Comparison of ENCODE assay signal across 26 cellular contexts in genomic region chr3:44835684-44836083, GRCh38. TPM values are rescaled to one million over a fixed set of nuclear protein-coding genes. Genes with fewer than 3 reads are reported as not detected.
DNase-seq lines count a peak whose midpoint lies in the region; ATAC-seq, FAIRE-seq and TF ChIP-seq lines count a peak whose summit lies in the region.
"Had no signal": no experiment of that assay in that cellular context is flagged by ENCODE, and none has a peak within 500 bp of the region (broad histone marks: within the 10 kb centered on the region; RNA-seq: fewer than 3 reads in every experiment).

No MANE protein-coding gene starts in this region.

- H3K9me2 ChIP-seq in Karpas-422 (replicated peaks; ENCODE audit: insufficient read depth, low read length): no peaks in the 10 kb centered on the region

- DNase-seq in Karpas-422 (peak; percentile 10), K562 (ENCODE audit: extremely low read depth in 1 of 4, low spot score in 3 of 4) (no peak), occipital lobe (lab: John Stamatoyannopoulos, UW) (no peak)
- DNase-seq: 8988T; ACHN; BE2C; C1 segment of cervical spinal cord; CD4-positive, alpha-beta memory T cell; CD4-positive, CD25-positive, alpha-beta regulatory T cell; CD8-positive, alpha-beta memory T cell; COR-L47; DMS 273 treated with DMSO at 0.1 percent for 48 hours; DMS153; DMS53; DMS79; DND-41; EL; GDM1 had no signal

- no peak for TF ChIP-seq RAD21 in K562 (CRISPR knock-in tag; conservative IDR thresholded peaks at IDR 0.05 in 1 of 2, IDR thresholded peaks at IDR 0.05 in 1 of 2)

- in situ Hi-C loops in K562 (cut with MboI): no loop called here

- H3K4me3 ChIP-seq in HEK293 (ENCODE audit: low read depth, low read length) (no peak overlapping the region), Karpas-422 (ENCODE audit: low read length) (no peak overlapping the region), K562 (no peak overlapping the region)
- H3K4me3 ChIP-seq: BLaER1 had no signal

- TF ChIP-seq CTCF in HEK293 (tag by site-specific recombination; IDR thresholded peaks at IDR 0.05) (no peak), K562 (IDR thresholded peaks at IDR 0.05 in 2 of 3, conservative IDR thresholded peaks at IDR 0.05 in 1 of 3; ENCODE audit: insufficient read depth in 2 of 3, low read depth in 1 of 3, low read length in 3 of 3) (no peak)

- H4K20me1 ChIP-seq in Karpas-422 (ENCODE audit: insufficient read depth, low read depth, low read length) (no peaks in the 10 kb centered on the region), K562 (replicated peaks; ENCODE audit: control insufficient read depth, insufficient read depth, low read length) (no peaks in the 10 kb centered on the region)
- H4K20me1 ChIP-seq: BLaER1 had no signal

- H3K4me1 ChIP-seq in HEK293 (ENCODE audit: control insufficient read depth, insufficient read depth, low read length): no peaks in the 10 kb centered on the region
- no peaks in the 10 kb centered on the region for H3K4me1 ChIP-seq in Karpas-422 (ENCODE audit: low read length)
- no peaks in the 10 kb centered on the region for H3K4me1 ChIP-seq in K562 (replicated peaks in 1 of 2; ENCODE audit: control insufficient read depth in 2 of 2, insufficient read depth in 2 of 2, low read length in 2 of 2)
- H3K4me1 ChIP-seq: BE2C, BLaER1 had no signal

- no peak for TF ChIP-seq EP300 in K562 (IDR thresholded peaks at IDR 0.05; ENCODE audit: low read length)

- no peaks in the 10 kb centered on the region for H3K9me3 ChIP-seq in HEK293 (ENCODE audit: control insufficient read depth, insufficient read depth, low read depth, low read length)
- peaks cover 14% of the 10 kb centered on the region for H3K9me3 ChIP-seq in Karpas-422 (ENCODE audit: low read length)
- peaks cover 4% of the 10 kb centered on the region for H3K9me3 ChIP-seq in K562 (replicated peaks; ENCODE audit: control insufficient read depth, insufficient read depth, low read depth, low read length)
- H3K9me3 ChIP-seq: BE2C had no signal

- intact Hi-C loops in K562 (cut with micrococcal nuclease): no loop called here

- H3K36me3 ChIP-seq in HEK293 (ENCODE audit: control insufficient read depth in 2 of 2, insufficient read depth in 1 of 2, low read length in 2 of 2): peaks cover 11 to 81% of the 10 kb centered on the region in 2 experiments; a peak in 2 of 3 replicates
- peaks cover 70% of the 10 kb centered on the region for H3K36me3 ChIP-seq in Karpas-422 (ENCODE audit: insufficient read depth, low read length)
- H3K36me3 ChIP-seq in K562 (ENCODE audit: control insufficient read depth, insufficient read depth, low read length): peaks cover 80% of the 10 kb centered on the region

- 98% methylated on average over 3 of the region's 3 CpGs for WGBS in K562 (ENCODE audit: insufficient coverage, low coverage, missing lambda C conversion rate)

- no peak overlapping the region for H3K4me2 ChIP-seq in Karpas-422 (ENCODE audit: low read depth, low read length, poor library complexity, severe bottlenecking)
- H3K4me2 ChIP-seq in K562 (ENCODE audit: insufficient read depth, low read length): no peak overlapping the region
- H3K4me2 ChIP-seq: BLaER1 had no signal

- FAIRE-seq in K562 (lab: Jason Lieb, UNC): no peak
- FAIRE-seq: A204.1, GM12891, GM19239 had no signal

- ATAC-seq in K562: no peak
- no peak for ATAC-seq in GM21447 (IDR thresholded peaks at IDR 0.05; ENCODE audit: unreplicated experiment)
- ATAC-seq in GM19452 (IDR thresholded peaks at IDR 0.05; ENCODE audit: unreplicated experiment): no peak

- POLR2A ChIA-PET in HEK293 (lab: Yijun Ruan, JAX) (no interaction called here), K562 (lab: Yijun Ruan, JAX) (interaction anchor here (0.6 kb wide), 1 partner anchor 369 kb away, joined by 3 read pairs; no protein-coding TSS in a partner anchor)

- no TSS peak for BruUV-seq in K562 (replicated peaks; lab: Mats Ljungman, UMichigan)

- H3K9ac ChIP-seq in Karpas-422 (ENCODE audit: low read length) (no peak overlapping the region), K562 (ENCODE audit: insufficient read depth in 1 of 2, low read depth in 2 of 2, low read length in 2 of 2) (no peak overlapping the region)
- H3K9ac ChIP-seq: BLaER1 had no signal

- H3K27me3 ChIP-seq in Karpas-422 (ENCODE audit: low read length): no peaks in the 10 kb centered on the region
- no peaks in the 10 kb centered on the region for H3K27me3 ChIP-seq in K562 (ENCODE audit: control insufficient read depth in 2 of 2, insufficient read depth in 2 of 2, low read length in 2 of 2)
- H3K27me3 ChIP-seq: BE2C, BLaER1 had no signal

- CTCF ChIA-PET in HEK293 (lab: Yijun Ruan, JAX) (no interaction called here), K562 (lab: Yijun Ruan, JAX; ENCODE audit: low intra/inter-chr PET ratio) (no interaction called here)

- no peaks in the 10 kb centered on the region for H3K79me2 ChIP-seq in Karpas-422 (ENCODE audit: low read length)
- no peaks in the 10 kb centered on the region for H3K79me2 ChIP-seq in K562 (ENCODE audit: control insufficient read depth, insufficient read depth, low read length)

- no peaks in the 10 kb centered on the region for H3K9me1 ChIP-seq in K562 (ENCODE audit: control insufficient read depth, insufficient read depth, low read length)

- H2AFZ ChIP-seq in Karpas-422 (ENCODE audit: low read length) (no peak overlapping the region), K562 (ENCODE audit: low read depth, low read length) (no peak overlapping the region)

- TF ChIP-seq POLR2A in K562 (conservative IDR thresholded peaks at IDR 0.05): no peak

- H3K27ac ChIP-seq in HEK293 (ENCODE audit: extremely low read depth, low read depth, low read length) (no peak overlapping the region), Karpas-422 (ENCODE audit: low read length) (no peak overlapping the region), K562 (ENCODE audit: extremely low read depth, low read depth, low read length) (no peak overlapping the region)
- H3K27ac ChIP-seq: BLaER1 had no signal

TF ChIP-seq in K562, 482 proteins besides CTCF, POLR2A, EP300 and RAD21:
- TF ChIP-seq ATF3 (IDR thresholded peaks at IDR 0.05) (peak; percentile 23; the same call in 1 of the 2 replicates), ATF3 (CRISPR knock-in tag; conservative IDR thresholded peaks at IDR 0.05) (no peak), TAF9B (IDR thresholded peaks at IDR 0.05; ENCODE audit: partially characterized antibody) (no peak)

RNA-seq across cellular contexts. Expression of gene TMEM42, which starts 26.0 kb away (rescaled TPM):
- 19.2 and 42.1 TPM in 2 replicates for total RNA-seq in Karpas-422 (2014; rRNA removed; shearing (Covaris generic); ENCODE audit: low replicate concordance)
- 9.2 and 12.6 TPM in 2 replicates for total RNA-seq in K562 (2011; cell fraction: chromatin; rRNA removed; ENCODE audit: low replicate concordance)
- 5.0 and 5.7 TPM in 2 replicates for total RNA-seq in K562 (2011; cell fraction: nucleolus; rRNA removed)
- 8.9 and 9.6 TPM in 2 replicates for total RNA-seq in K562 (2011; cell fraction: nucleoplasm; rRNA removed)
- total RNA-seq in K562 (2014; rRNA removed) (0.65 and 0.86 TPM in 2 replicates), K562 (2014; rRNA removed; fragmentation: Illumina TruSeq; extraction: Trizol) (0.93 and 1.1 TPM in 2 replicates), K562 (2015; rRNA removed; fragmentation: Illumina TruSeq; extraction: Trizol) (0.87 and 1.1 TPM in 2 replicates), K562 (2021) (1.6 TPM in 2 replicates), occipital lobe (6.9 TPM)
- polyA plus RNA-seq in K562 (2011; rRNA removed) (1.6 and 2.2 TPM in 2 replicates), K562 (2014; fragmentation: Illumina TruSeq; extraction: Trizol) (0.86 and 0.89 TPM in 2 replicates), K562 (2014; fragmentation: Nextera tagmentation; extraction: Ambion mirVana) (under 1 TPM; 0.53 to 0.98 TPM), K562 (2014; rRNA removed) (0.90 and 0.96 TPM in 2 replicates)
- polyA plus RNA-seq in K562 (2011; cell fraction: cytosol; rRNA removed): 0.97 and 1.1 TPM in 2 replicates
- 6.8 and 8.7 TPM in 2 replicates for polyA plus RNA-seq in K562 (2011; cell fraction: nucleus; rRNA removed)
- polyA plus RNA-seq in K562 (2012): 0.60 and 0.83 TPM in 2 replicates
- polyA minus RNA-seq in K562 (2011; rRNA and poly(A)+ RNA removed): 1.1 and 2.0 TPM in 2 replicates
- 2.3 and 4.6 TPM in 2 replicates for polyA minus RNA-seq in K562 (2011; cell fraction: cytosol; rRNA and poly(A)+ RNA removed)
- 3.4 and 4.7 TPM in 2 replicates for polyA minus RNA-seq in K562 (2011; cell fraction: nucleus; rRNA and poly(A)+ RNA removed)

RNA-seq across cellular contexts. Expression of gene TGM4, which starts 38.7 kb away (rescaled TPM):
- total RNA-seq in Karpas-422 (2014; rRNA removed; shearing (Covaris generic); ENCODE audit: low replicate concordance): not detected in 2 replicates
- total RNA-seq in K562 (2011; cell fraction: chromatin; rRNA removed; ENCODE audit: low replicate concordance): not detected in 2 replicates
- not detected in 2 replicates for total RNA-seq in K562 (2011; cell fraction: nucleolus; rRNA removed)
- not detected in 2 replicates for total RNA-seq in K562 (2011; cell fraction: nucleoplasm; rRNA removed)
- not detected in 2 replicates for total RNA-seq in K562 (2014; rRNA removed)
- not detected in 2 replicates for total RNA-seq in K562 (2014; rRNA removed; fragmentation: Illumina TruSeq; extraction: Trizol)
- total RNA-seq in K562 (2015; rRNA removed; fragmentation: Illumina TruSeq; extraction: Trizol): not detected in 2 replicates
- not detected in 2 replicates for total RNA-seq in K562 (2021)
- polyA plus RNA-seq in K562 (2011; rRNA removed): not detected in 2 replicates
- not detected in 2 replicates for polyA plus RNA-seq in K562 (2011; cell fraction: cytosol; rRNA removed)
- not detected in 2 replicates for polyA plus RNA-seq in K562 (2011; cell fraction: nucleus; rRNA removed)
- 0.03 TPM in 1 of 2 replicates, not detected in the other for polyA plus RNA-seq in K562 (2012)
- polyA plus RNA-seq in K562 (2014; fragmentation: Illumina TruSeq; extraction: Trizol): not detected in 2 replicates
- not detected for polyA plus RNA-seq in K562 (2014; fragmentation: Nextera tagmentation; extraction: Ambion mirVana)
- polyA plus RNA-seq in K562 (2014; rRNA removed): not detected in 2 replicates
- polyA minus RNA-seq in K562 (2011; rRNA and poly(A)+ RNA removed): not detected in 2 replicates
- polyA minus RNA-seq in K562 (2011; cell fraction: cytosol; rRNA and poly(A)+ RNA removed): not detected in 2 replicates
- polyA minus RNA-seq in K562 (2011; cell fraction: nucleus; rRNA and poly(A)+ RNA removed): not detected in 2 replicates
- not detected for total RNA-seq in occipital lobe
- total RNA-seq: CD4-positive, alpha-beta memory T cell; CD4-positive, CD25-positive, alpha-beta regulatory T cell; CD8-positive, alpha-beta memory T cell; G401 had no signal
- polyA plus RNA-seq: CD4-positive, alpha-beta memory T cell had no signal

Comparison
In these comparisons a context has a peak if more than half of its experiments do, and no peak if none do; other contexts are left out.
1. Of the 44 proteins assayed by ChIP-seq in both K562 and HEK293: peak only in K562: none; only in HEK293: ATF2; in both: none; in neither: 43.